Comparison of ENCODE assay signal across 8 cellular contexts in genomic region chr5:42994285-42995151, GRCh38. TPM values are rescaled to one million over a fixed set of nuclear protein-coding genes. Genes with fewer than 3 reads are reported as not detected.
DNase-seq lines count a peak whose midpoint lies in the region; ATAC-seq and TF ChIP-seq lines count a peak whose summit lies in the region.

No MANE protein-coding gene starts in this region.

- no peaks in the 10 kb centered on the region for H3K9me3 Mint-ChIP-seq in activated T-helper 1 cell treated with anti-CD3 and anti-CD28 coated beads, Interleukin-12 subunit alpha, Interleukin-12 subunit beta, Interleukin-2, Interleukin-4 antibody, amounts not matched to agents 30 ng/mL and 10 ng/mL and 1 ng/mL, durations not matched to agents 14 hours and 24 hours and 36 hours

- CTCF ChIA-PET in AG04449 (lab: Yijun Ruan, JAX): interaction anchor here (0.6 to 8.0 kb wide), 17 partner anchors 9 to 396 kb away, joined by 3 to 84 read pairs (median 6); partner anchors contain the start of gene ANXA2R

- no peak overlapping the region for H3K9ac ChIP-seq in neuronal stem cell (ENCODE audit: low read depth, low read length, poor library complexity)

- no peak overlapping the region for H3K23ac ChIP-seq in neuronal stem cell (ENCODE audit: low read depth, low read length, poor library complexity)

- H3K4me1 ChIP-seq in neuronal stem cell (ENCODE audit: control insufficient read depth in 2 of 2, insufficient read depth in 1 of 2, low read depth in 1 of 2, low read length in 2 of 2): peaks cover 3 to 4% of the 10 kb centered on the region in 2 donors

- no peak for DNase-seq in AG04449 (ENCODE audit: low read depth, low spot score)
- peak; percentile 84 for DNase-seq in activated T-helper 1 cell treated with anti-CD3 and anti-CD28 coated beads, Interleukin-12 subunit alpha, Interleukin-12 subunit beta, Interleukin-2, Interleukin-4 antibody, amounts not matched to agents 30 ng/mL and 10 ng/mL and 1 ng/mL, durations not matched to agents 14 hours and 24 hours and 36 hours (ENCODE audit: low spot score)
- peak; percentile 96 for DNase-seq in fibroblast of the aortic adventitia (ENCODE audit: low read depth)
- DNase-seq in neuronal stem cell (ENCODE audit: low spot score): peak; percentile 81
- peak; percentile 87 for DNase-seq in stromal cell of bone marrow (ENCODE audit: low read depth)

- TF ChIP-seq CTCF in AG04449 (IDR thresholded peaks at IDR 0.05; ENCODE audit: insufficient read depth, low read length, missing control alignments) (peak; percentile 83), fibroblast of the aortic adventitia (IDR thresholded peaks at IDR 0.05; ENCODE audit: insufficient read depth, low read length) (peak; percentile 90)

- WGBS in neuronal stem cell (ENCODE audit: extremely low coverage in 2 of 2, insufficient read length in 2 of 2, insufficient replicate concordance in 1 of 2), 2 donors: no CpG with 5 or more reads among the region's 47 CpGs

- peak overlapping the region; percentile 98 for H3K4me3 Mint-ChIP-seq in activated T-helper 1 cell treated with anti-CD3 and anti-CD28 coated beads, Interleukin-12 subunit alpha, Interleukin-12 subunit beta, Interleukin-2, Interleukin-4 antibody, amounts not matched to agents 30 ng/mL and 10 ng/mL and 1 ng/mL, durations not matched to agents 14 hours and 24 hours and 36 hours

- POLR2A ChIA-PET in AG04449 (lab: Yijun Ruan, JAX): interaction anchor here (0.6 to 3.1 kb wide), 12 partner anchors 10 to 127 kb away, joined by 3 to 19 read pairs (median 4); partner anchors contain the start of gene ZNF131

- ATAC-seq in GM18867 (IDR thresholded peaks at IDR 0.05; ENCODE audit: unreplicated experiment): peak; percentile 54
- ATAC-seq in HG03108 (IDR thresholded peaks at IDR 0.05; ENCODE audit: unreplicated experiment): peak; percentile 54

- no peak overlapping the region for H2BK120ac ChIP-seq in neuronal stem cell (ENCODE audit: low read depth, low read length)

- H3K18ac ChIP-seq in neuronal stem cell (ENCODE audit: low read length): no peak overlapping the region

- peaks cover 3 to 4% of the 10 kb centered on the region in 2 donors for H3K9me3 ChIP-seq in neuronal stem cell (replicated peaks in 1 of 2; ENCODE audit: control insufficient read depth in 2 of 2, insufficient read depth in 1 of 2, low read depth in 1 of 2, low read length in 2 of 2)

- no peak overlapping the region for H3K27ac ChIP-seq in neuronal stem cell (replicated peaks; ENCODE audit: low read length)

- peak overlapping the region; percentile 84 for H2AFZ ChIP-seq in neuronal stem cell (ENCODE audit: low read length)

- no peak overlapping the region for H2AK5ac ChIP-seq in neuronal stem cell (ENCODE audit: low read depth, low read length)

- peaks cover 3% of the 10 kb centered on the region for H3K27me3 Mint-ChIP-seq in activated T-helper 1 cell treated with anti-CD3 and anti-CD28 coated beads, Interleukin-12 subunit alpha, Interleukin-12 subunit beta, Interleukin-2, Interleukin-4 antibody, amounts not matched to agents 30 ng/mL and 10 ng/mL and 1 ng/mL, durations not matched to agents 14 hours and 24 hours and 36 hours (ENCODE audit: insufficient read depth)

- H3K36me3 ChIP-seq in neuronal stem cell (replicated peaks in 1 of 2; ENCODE audit: control insufficient read depth in 2 of 2, insufficient read depth in 2 of 2, low read length in 2 of 2): no peaks in the 10 kb centered on the region

- no peak overlapping the region for H2BK5ac ChIP-seq in neuronal stem cell (ENCODE audit: low read length)

- H4K8ac ChIP-seq in neuronal stem cell (ENCODE audit: low read depth, low read length): no peak overlapping the region

- no peak overlapping the region for H4K91ac ChIP-seq in neuronal stem cell (ENCODE audit: low read depth, low read length, poor library complexity)

- H3K4me3 ChIP-seq in AG04449 (ENCODE audit: low read depth, low read length): peak overlapping the region; percentile 69
- H3K4me3 ChIP-seq in fibroblast of the aortic adventitia (ENCODE audit: low read depth, low read length): peak overlapping the region; percentile 72
- peak overlapping the region in 1 of 2 donors; percentile 51 for H3K4me3 ChIP-seq in neuronal stem cell (ENCODE audit: low read length in 2 of 2)

- H3K79me1 ChIP-seq in neuronal stem cell (ENCODE audit: low read depth, low read length): no peaks in the 10 kb centered on the region

- H2BK12ac ChIP-seq in neuronal stem cell (ENCODE audit: low read length): no peak overlapping the region

- no peak overlapping the region for H3K4me2 ChIP-seq in neuronal stem cell (ENCODE audit: insufficient read depth, low read length, poor library complexity, severe bottlenecking)

- H3K36me3 Mint-ChIP-seq in activated T-helper 1 cell treated with anti-CD3 and anti-CD28 coated beads, Interleukin-12 subunit alpha, Interleukin-12 subunit beta, Interleukin-2, Interleukin-4 antibody, amounts not matched to agents 30 ng/mL and 10 ng/mL and 1 ng/mL, durations not matched to agents 14 hours and 24 hours and 36 hours (ENCODE audit: low read depth): peaks cover 5% of the 10 kb centered on the region

- peaks cover 59% of the 10 kb centered on the region for H3K4me1 Mint-ChIP-seq in activated T-helper 1 cell treated with anti-CD3 and anti-CD28 coated beads, Interleukin-12 subunit alpha, Interleukin-12 subunit beta, Interleukin-2, Interleukin-4 antibody, amounts not matched to agents 30 ng/mL and 10 ng/mL and 1 ng/mL, durations not matched to agents 14 hours and 24 hours and 36 hours (ENCODE audit: low read depth)

- intact Hi-C loops in activated T-helper 1 cell treated with anti-CD3 and anti-CD28 coated beads, Interleukin-12 subunit alpha, Interleukin-12 subunit beta, Interleukin-2, Interleukin-4 antibody, amounts not matched to agents 30 ng/mL and 10 ng/mL and 1 ng/mL, durations not matched to agents 14 hours and 24 hours and 36 hours (cut with micrococcal nuclease): loop anchor here (1.0 to 5.0 kb wide), 5 partner anchors 14 to 403 kb away; partner anchors contain the start of gene ANXA2R

- no peak overlapping the region for H3K4ac ChIP-seq in neuronal stem cell (ENCODE audit: low read length)

- peak overlapping the region; percentile 100 for H3K27ac Mint-ChIP-seq in activated T-helper 1 cell treated with anti-CD3 and anti-CD28 coated beads, Interleukin-12 subunit alpha, Interleukin-12 subunit beta, Interleukin-2, Interleukin-4 antibody, amounts not matched to agents 30 ng/mL and 10 ng/mL and 1 ng/mL, durations not matched to agents 14 hours and 24 hours and 36 hours

- H2BK15ac ChIP-seq in neuronal stem cell (ENCODE audit: low read length): no peak overlapping the region

- H3K14ac ChIP-seq in neuronal stem cell (ENCODE audit: low read length): no peak overlapping the region

- H3K27me3 ChIP-seq in neuronal stem cell (ENCODE audit: control insufficient read depth in 3 of 3, insufficient read depth in 3 of 3, low read depth in 1 of 3, low read length in 3 of 3): peaks cover 30 to 81% (median 48%) of the 10 kb centered on the region in 3 experiments

TF ChIP-seq in PFSK-1, 5 proteins besides CTCF, POLR2A, EP300 and RAD21:
- TF ChIP-seq REST (IDR thresholded peaks at IDR 0.05; ENCODE audit: insufficient read depth in 1 of 2, low read depth in 2 of 2, low read length in 2 of 2) (no peak), FOXP2 (optimal IDR thresholded peaks at IDR 0.05; ENCODE audit: borderline replicate concordance, extremely low read depth, extremely low read length, insufficient read depth) (peak; percentile 11), SIN3A (IDR thresholded peaks at IDR 0.05; ENCODE audit: borderline replicate concordance, insufficient read depth, low read length) (0 out of 2 replicates have a peak, but pooled peaks have one; percentile 49), POLR2AphosphoS5 (IDR thresholded peaks at IDR 0.05; ENCODE audit: low read depth, low read length) (no peak), TAF1 (IDR thresholded peaks at IDR 0.05; ENCODE audit: borderline replicate concordance, insufficient read depth, low read length) (no peak)

RNA-seq across cellular contexts. Expression of gene ANXA2R, which starts 45.6 kb away (rescaled TPM):
- 0.83 TPM for polyA plus RNA-seq in PFSK-1 (2012; ENCODE audit: insufficient read length, low read depth)
- total RNA-seq in activated T-helper 1 cell treated with anti-CD3 and anti-CD28 coated beads, Interleukin-12 subunit alpha, Interleukin-12 subunit beta, Interleukin-2, Interleukin-4 antibody, amounts not matched to agents 30 ng/mL and 10 ng/mL and 1 ng/mL, durations not matched to agents 14 hours and 24 hours and 36 hours: 0.88 and 0.93 TPM in 2 replicates
- 3.0 and 3.4 TPM in 2 replicates for total RNA-seq in fibroblast of the aortic adventitia (ENCODE audit: low replicate concordance)
- polyA plus RNA-seq in neuronal stem cell (2013, experiment 1 of 2): 0.07 TPM
- 0.07 TPM for polyA plus RNA-seq in neuronal stem cell (2013, experiment 2 of 2)
